8 cellular contexts compared by ENCODE assay signal in the genomic region with DNA sequence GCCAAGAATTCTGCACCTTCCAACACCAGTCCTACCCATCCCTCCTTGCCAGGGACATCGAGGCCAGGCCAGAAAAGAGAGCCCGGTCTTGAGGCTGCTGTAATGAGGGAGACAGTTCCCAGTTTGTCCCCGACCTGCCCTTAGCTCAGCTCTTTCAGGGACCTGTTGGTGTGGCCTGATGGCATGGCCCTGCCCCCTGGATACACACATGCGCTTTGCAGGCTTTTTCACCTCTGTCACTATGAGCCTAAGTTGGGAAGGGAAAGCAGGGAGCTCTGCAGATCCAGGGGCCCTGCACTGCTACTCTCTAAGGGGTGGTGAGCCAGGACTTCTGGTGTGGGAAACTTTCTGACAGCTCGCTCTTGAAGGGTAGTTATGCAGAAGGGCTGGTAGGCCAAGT. TPM values are rescaled to one million over a fixed set of nuclear protein-coding genes. Genes with fewer than 3 reads are reported as not detected.
DNase-seq lines count a peak whose midpoint lies in the region; ATAC-seq and TF ChIP-seq lines count a peak whose summit lies in the region.

No MANE protein-coding gene starts in this region.

- intact Hi-C loops in activated naive CD4-positive, alpha-beta T cell treated with anti-CD3 and anti-CD28 coated beads for 36 hours (cut with micrococcal nuclease), result no loop called here
- intact Hi-C loops in activated T-helper 2 cell treated with anti-CD3 and anti-CD28 coated beads, Interferon-gamma antibody, Interleukin-2, Interleukin-4, amounts not matched to agents 10 μg/mL and 5 μg/mL and 100 μg/mL, durations not matched to agents 14 hours and 24 hours and 36 hours (cut with micrococcal nuclease), result loop anchor here (5.0 kb wide), 1 partner anchor 43 kb away; no protein-coding TSS in a partner anchor
- intact Hi-C loops in testis (cut with DNase I; ENCODE audit: low total_unique reads) (no loop called here), stomach (cut with DNase I; ENCODE audit: low total_unique reads) (no loop called here)

- H3K27me3 ChIP-seq in iPS-15b (ENCODE audit: control insufficient read depth, insufficient read depth, low read length) (no peaks in the 10 kb centered on the region), testis (no peaks in the 10 kb centered on the region), stomach (peaks cover 0 to 7% (median 0%) of the 10 kb centered on the region in 3 donors), gastroesophageal sphincter (peaks cover 57% of the 10 kb centered on the region)

- H3K4me1 ChIP-seq in iPS-15b (ENCODE audit: control insufficient read depth, insufficient read depth, low read length), result peaks cover 9% of the 10 kb centered on the region
- H3K4me1 ChIP-seq in testis, result peaks cover 15% of the 10 kb centered on the region
- H3K4me1 ChIP-seq in stomach, result peaks cover 10 to 59% (median 28%) of the 10 kb centered on the region in 4 donors
- H3K4me1 ChIP-seq in gastroesophageal sphincter, result peaks cover 0 to 24% (median 16%) of the 10 kb centered on the region in 3 donors

- TF ChIP-seq EP300 in stomach (IDR thresholded peaks at IDR 0.05) (no peak), gastroesophageal sphincter (IDR thresholded peaks at IDR 0.05) (no peak)

- H3K27ac ChIP-seq in testis (no peak overlapping the region), stomach (no peak overlapping the region), gastroesophageal sphincter (no peak overlapping the region)

- H3K9me3 ChIP-seq in iPS-15b (ENCODE audit: control insufficient read depth, insufficient read depth, low read length), result no peaks in the 10 kb centered on the region
- no peaks in the 10 kb centered on the region for H3K9me3 ChIP-seq in testis
- no peaks in the 10 kb centered on the region for H3K9me3 ChIP-seq in stomach
- H3K9me3 ChIP-seq in gastroesophageal sphincter, result no peaks in the 10 kb centered on the region

- no peaks in the 10 kb centered on the region for H3K27me3 Mint-ChIP-seq in activated naive CD4-positive, alpha-beta T cell treated with anti-CD3 and anti-CD28 coated beads for 36 hours (ENCODE audit: low read depth)
- no peaks in the 10 kb centered on the region for H3K27me3 Mint-ChIP-seq in activated T-helper 2 cell treated with anti-CD3 and anti-CD28 coated beads, Interferon-gamma antibody, Interleukin-2, Interleukin-4, amounts not matched to agents 10 μg/mL and 5 μg/mL and 100 μg/mL, durations not matched to agents 14 hours and 24 hours and 36 hours (ENCODE audit: low read depth)

- peak overlapping the region; percentile 65 for H3K9ac ChIP-seq in iPS-15b (ENCODE audit: low read depth, low read length)

- CTCF ChIA-PET in activated naive CD4-positive, alpha-beta T cell treated with anti-CD3 and anti-CD28 coated beads for 36 hours (lab: Charles Lee), result interaction anchor here (1.0 kb wide), 4 partner anchors 12 to 176 kb away, joined by 3 to 4 read pairs (median 4); no protein-coding TSS in a partner anchor

- peak overlapping the region; percentile 97 for H3K4me3 Mint-ChIP-seq in activated naive CD4-positive, alpha-beta T cell treated with anti-CD3 and anti-CD28 coated beads for 36 hours
- peak overlapping the region; percentile 100 for H3K4me3 Mint-ChIP-seq in activated T-helper 2 cell treated with anti-CD3 and anti-CD28 coated beads, Interferon-gamma antibody, Interleukin-2, Interleukin-4, amounts not matched to agents 10 μg/mL and 5 μg/mL and 100 μg/mL, durations not matched to agents 14 hours and 24 hours and 36 hours (ENCODE audit: low read depth)

- H3K4me3 ChIP-seq in iPS-15b (ENCODE audit: low read depth, low read length) (peak overlapping the region; percentile 93), testis (no peak overlapping the region), stomach (no peak overlapping the region), gastroesophageal sphincter (no peak overlapping the region)

- TF ChIP-seq CTCF in testis (IDR thresholded peaks at IDR 0.05) (no peak), stomach (IDR thresholded peaks at IDR 0.05) (no peak), gastroesophageal sphincter (IDR thresholded peaks at IDR 0.05) (no peak)

- no peak overlapping the region for H3K27ac Mint-ChIP-seq in activated naive CD4-positive, alpha-beta T cell treated with anti-CD3 and anti-CD28 coated beads for 36 hours
- peak overlapping the region; percentile 56 for H3K27ac Mint-ChIP-seq in activated T-helper 2 cell treated with anti-CD3 and anti-CD28 coated beads, Interferon-gamma antibody, Interleukin-2, Interleukin-4, amounts not matched to agents 10 μg/mL and 5 μg/mL and 100 μg/mL, durations not matched to agents 14 hours and 24 hours and 36 hours

- no peak for ATAC-seq in gastroesophageal sphincter

- TF ChIP-seq POLR2A in testis (IDR thresholded peaks at IDR 0.05) (no peak), stomach (IDR thresholded peaks at IDR 0.05) (no peak), gastroesophageal sphincter (IDR thresholded peaks at IDR 0.05) (no peak)

- peaks cover 50% of the 10 kb centered on the region for H3K4me1 Mint-ChIP-seq in activated naive CD4-positive, alpha-beta T cell treated with anti-CD3 and anti-CD28 coated beads for 36 hours (ENCODE audit: low read depth)
- peaks cover 67% of the 10 kb centered on the region for H3K4me1 Mint-ChIP-seq in activated T-helper 2 cell treated with anti-CD3 and anti-CD28 coated beads, Interferon-gamma antibody, Interleukin-2, Interleukin-4, amounts not matched to agents 10 μg/mL and 5 μg/mL and 100 μg/mL, durations not matched to agents 14 hours and 24 hours and 36 hours (ENCODE audit: low read depth)

- H3K36me3 ChIP-seq in iPS-15b (ENCODE audit: control insufficient read depth, insufficient read depth, low read length) (peaks cover 58% of the 10 kb centered on the region), testis (ENCODE audit: low read depth, missing control alignments) (no peaks in the 10 kb centered on the region), stomach (peaks cover 0 to 23% (median 7%) of the 10 kb centered on the region in 4 donors), gastroesophageal sphincter (peaks cover 0 to 17% of the 10 kb centered on the region in 2 donors)

- 63 to 73% methylated on average over 5 of the region's 5 CpGs for WGBS in testis, 2 donors
- 53 to 72% (median 57%) methylated on average over 5 of the region's 5 CpGs for WGBS in stomach, 5 donors
- WGBS in gastroesophageal sphincter (ENCODE audit: low coverage in 1 of 2), 2 donors, result 83 to 100% methylated on average over 2 of the region's 5 CpGs

- DNase-seq in activated naive CD4-positive, alpha-beta T cell treated with anti-CD3 and anti-CD28 coated beads for 36 hours, result no peak
- DNase-seq in activated naive CD4-positive, alpha-beta T cell treated with anti-CD3 and anti-CD28 coated beads, Interleukin-2, amount 50 U/mL, for 16 hours, result no peak
- DNase-seq in activated T-helper 2 cell treated with anti-CD3 and anti-CD28 coated beads, Interferon-gamma antibody, Interleukin-2, Interleukin-4, amounts not matched to agents 10 μg/mL and 5 μg/mL and 100 μg/mL, durations not matched to agents 14 hours and 24 hours and 36 hours (ENCODE audit: low spot score), result no peak
- DNase-seq in testis, result peak; percentile 54
- DNase-seq in stomach, result no peak
- DNase-seq in epidermal melanocyte (ENCODE audit: insufficient read length, low spot score), result no peak

- H3K9me3 Mint-ChIP-seq in activated naive CD4-positive, alpha-beta T cell treated with anti-CD3 and anti-CD28 coated beads for 36 hours, result no peaks in the 10 kb centered on the region
- no peaks in the 10 kb centered on the region for H3K9me3 Mint-ChIP-seq in activated T-helper 2 cell treated with anti-CD3 and anti-CD28 coated beads, Interferon-gamma antibody, Interleukin-2, Interleukin-4, amounts not matched to agents 10 μg/mL and 5 μg/mL and 100 μg/mL, durations not matched to agents 14 hours and 24 hours and 36 hours

- peaks cover 68% of the 10 kb centered on the region for H3K36me3 Mint-ChIP-seq in activated naive CD4-positive, alpha-beta T cell treated with anti-CD3 and anti-CD28 coated beads for 36 hours (ENCODE audit: low read depth)
- H3K36me3 Mint-ChIP-seq in activated T-helper 2 cell treated with anti-CD3 and anti-CD28 coated beads, Interferon-gamma antibody, Interleukin-2, Interleukin-4, amounts not matched to agents 10 μg/mL and 5 μg/mL and 100 μg/mL, durations not matched to agents 14 hours and 24 hours and 36 hours (ENCODE audit: low read depth), result peaks cover 72% of the 10 kb centered on the region

RNA-seq across cellular contexts. Expression of a gene that starts 2.1 kb away (rescaled TPM):
- 100 to 1,000 TPM; 161 to 169 TPM for total RNA-seq in activated naive CD4-positive, alpha-beta T cell treated with anti-CD3 and anti-CD28 coated beads for 36 hours
- 273 and 278 TPM in 2 replicates for total RNA-seq in activated T-helper 2 cell treated with anti-CD3 and anti-CD28 coated beads, Interferon-gamma antibody, Interleukin-2, Interleukin-4, amounts not matched to agents 10 μg/mL and 5 μg/mL and 100 μg/mL, durations not matched to agents 14 hours and 24 hours and 36 hours
- 100 to 1,000 TPM; 147 to 196 TPM for total RNA-seq in testis
- polyA plus RNA-seq in testis (ENCODE audit: insufficient read depth, low read depth, low replicate concordance), result 121 TPM
- 10 to 100 TPM in 3 of 5 donors, 1 to 10 TPM in 2; 2.3 to 36.2 (median 28.5) TPM for total RNA-seq in stomach
- polyA plus RNA-seq in stomach, result 10 to 100 TPM in 2 of 3 donors, 1 to 10 TPM in 1; 5.5 to 19.1 (median 16.6) TPM
- 10 to 100 TPM in 3 of 4 donors, 1 to 10 TPM in 1; 9.1 to 25.2 (median 14.0) TPM for total RNA-seq in gastroesophageal sphincter

RNA-seq across cellular contexts. Expression of a gene that starts 19.1 kb away (rescaled TPM):
- total RNA-seq in activated naive CD4-positive, alpha-beta T cell treated with anti-CD3 and anti-CD28 coated beads for 36 hours, result not detected
- total RNA-seq in activated T-helper 2 cell treated with anti-CD3 and anti-CD28 coated beads, Interferon-gamma antibody, Interleukin-2, Interleukin-4, amounts not matched to agents 10 μg/mL and 5 μg/mL and 100 μg/mL, durations not matched to agents 14 hours and 24 hours and 36 hours, result not detected in 2 replicates
- 1 to 10 TPM in 1 of 2 donors, under 1 TPM in 1; 0.99 to 1.6 TPM for total RNA-seq in testis
- 4.7 TPM for polyA plus RNA-seq in testis (ENCODE audit: insufficient read depth, low read depth, low replicate concordance)
- total RNA-seq in stomach, result under 1 TPM in 1 of 5 donors, not detected in 4; 0.89 TPM
- under 1 TPM in 1 of 3 donors, not detected in 2; 0.23 TPM for polyA plus RNA-seq in stomach
- not detected for total RNA-seq in gastroesophageal sphincter
